ENCODE assay signal across 1 cellular context in genomic region chr3:156605686-156606605, GRCh38.
TF ChIP-seq lines count a peak whose summit lies in the region.

No MANE protein-coding gene starts in this region.

TF ChIP-seq in K562, 482 proteins besides CTCF, POLR2A, EP300 and RAD21 (continued from another document and continues in another):
- TF ChIP-seq NCOA6 (IDR thresholded peaks at IDR 0.05) (no peak), ZFP36 (IDR thresholded peaks at IDR 0.05; ENCODE audit: low read depth, low read length, partially characterized antibody) (no peak), ZNF668 (CRISPR knock-in tag; IDR thresholded peaks at IDR 0.05) (no peak), U2AF1 (optimal IDR thresholded peaks at IDR 0.05; ENCODE audit: low read depth, low read length) (no peak), XRCC5 (IDR thresholded peaks at IDR 0.05; ENCODE audit: low read depth, low read length) (0 out of 2 replicates have a peak, but pooled peaks have one; percentile 52), SNIP1 (IDR thresholded peaks at IDR 0.05; ENCODE audit: low read depth) (no peak), EHMT2 (IDR thresholded peaks at IDR 0.05) (no peak), MYBL2 (IDR thresholded peaks at IDR 0.05; ENCODE audit: low read depth) (no peak), MYBL2 (CRISPR knock-in tag; IDR thresholded peaks at IDR 0.05; ENCODE audit: borderline replicate concordance) (no peak), RBM15 (IDR thresholded peaks at IDR 0.05; ENCODE audit: insufficient read depth, low read length) (no peak), PCBP1 (IDR thresholded peaks at IDR 0.05; ENCODE audit: low read depth, low read length, poor library complexity, severe bottlenecking) (no peak), BDP1 (IDR thresholded peaks at IDR 0.05; ENCODE audit: insufficient read depth, insufficient read length) (no peak), GATAD2B (IDR thresholded peaks at IDR 0.05; ENCODE audit: borderline replicate concordance) (no peak), ZNF232 (CRISPR knock-in tag; IDR thresholded peaks at IDR 0.05) (no peak), DNMT1 (IDR thresholded peaks at IDR 0.05) (no peak), IRF2 (CRISPR knock-in tag; IDR thresholded peaks at IDR 0.05) (no peak), MCM5 (IDR thresholded peaks at IDR 0.05; ENCODE audit: low read depth) (no peak), RAD51 (IDR thresholded peaks at IDR 0.05; ENCODE audit: borderline replicate concordance, low read depth) (peak; percentile 8; the same call in 1 of the 2 replicates), TEAD2 (tag; IDR thresholded peaks at IDR 0.05) (no peak), ZNF584 (CRISPR knock-in tag; IDR thresholded peaks at IDR 0.05; ENCODE audit: low read depth) (0 out of 2 replicates have a peak, but pooled peaks have one; percentile 23), ZNF121 (CRISPR knock-in tag; conservative IDR thresholded peaks at IDR 0.05) (no peak), SAP30 (IDR thresholded peaks at IDR 0.05; ENCODE audit: borderline replicate concordance, insufficient read depth, low read depth, low read length, poor library complexity, severe bottlenecking) (no peak), MAFG (tag; conservative IDR thresholded peaks at IDR 0.05) (peak; percentile 70), DIDO1 (tag; IDR thresholded peaks at IDR 0.05; ENCODE audit: low read depth) (no peak), ZNF780A (CRISPR knock-in tag; IDR thresholded peaks at IDR 0.05) (no peak), PHF21A (IDR thresholded peaks at IDR 0.05; ENCODE audit: borderline replicate concordance, low read depth) (no peak), SRF (CRISPR knock-in tag; IDR thresholded peaks at IDR 0.05) (peak in 1 of 2 experiments; percentile 57; a peak in 1 of 4 replicates), TAF15 (IDR thresholded peaks at IDR 0.05; ENCODE audit: low read depth, low read length) (no peak), TFAM (CRISPR knock-in tag; conservative IDR thresholded peaks at IDR 0.05) (no peak), MYNN (IDR thresholded peaks at IDR 0.05) (no peak), MYNN (CRISPR knock-in tag; IDR thresholded peaks at IDR 0.05) (no peak), CBFB (CRISPR knock-in tag; IDR thresholded peaks at IDR 0.05) (no peak), ZNF444 (CRISPR knock-in tag; IDR thresholded peaks at IDR 0.05) (no peak), ZNF699 (CRISPR knock-in tag; IDR thresholded peaks at IDR 0.05; ENCODE audit: insufficient replicate concordance) (no peak), STAG1 (CRISPR knock-in tag; IDR thresholded peaks at IDR 0.05; ENCODE audit: borderline replicate concordance) (no peak), ZBTB12 (CRISPR knock-in tag; IDR thresholded peaks at IDR 0.05) (no peak), XRCC4 (IDR thresholded peaks at IDR 0.05; ENCODE audit: extremely low read depth, insufficient read depth, insufficient read length) (no peak), TEAD1 (CRISPR knock-in tag; IDR thresholded peaks at IDR 0.05) (peak; percentile 15 to 66; a peak in 1 of 4 replicates), TRIM28 (IDR thresholded peaks at IDR 0.05) (no peak), ZNF695 (CRISPR knock-in tag; IDR thresholded peaks at IDR 0.05) (no peak), TCF7L2 (IDR thresholded peaks at IDR 0.05; ENCODE audit: low read depth, low read length) (peak; percentile 68; the same call in 1 of the 2 replicates), CREB5 (CRISPR knock-in tag; IDR thresholded peaks at IDR 0.05) (no peak), WHSC1 (IDR thresholded peaks at IDR 0.05; ENCODE audit: low read length) (no peak), SIRT6 (IDR thresholded peaks at IDR 0.05; ENCODE audit: low read depth, low read length) (no peak), NR4A1 (CRISPR knock-in tag; IDR thresholded peaks at IDR 0.05) (no peak), NR4A1 (tag; IDR thresholded peaks at IDR 0.05) (no peak), SRSF9 (IDR thresholded peaks at IDR 0.05; ENCODE audit: borderline replicate concordance, low read depth, low read length) (no peak), FOXJ3 (CRISPR knock-in tag; IDR thresholded peaks at IDR 0.05) (no peak), MTA3 (IDR thresholded peaks at IDR 0.05; ENCODE audit: borderline replicate concordance) (peak; percentile 46; the same call in 1 of the 2 replicates), MECOM (CRISPR knock-in tag; IDR thresholded peaks at IDR 0.05) (no peak), NR2C2 (CRISPR knock-in tag; IDR thresholded peaks at IDR 0.05) (no peak), NR2C2 (tag; IDR thresholded peaks at IDR 0.05) (no peak), BCOR (IDR thresholded peaks at IDR 0.05) (no peak)
- TF ChIP-seq, protein P1, sequence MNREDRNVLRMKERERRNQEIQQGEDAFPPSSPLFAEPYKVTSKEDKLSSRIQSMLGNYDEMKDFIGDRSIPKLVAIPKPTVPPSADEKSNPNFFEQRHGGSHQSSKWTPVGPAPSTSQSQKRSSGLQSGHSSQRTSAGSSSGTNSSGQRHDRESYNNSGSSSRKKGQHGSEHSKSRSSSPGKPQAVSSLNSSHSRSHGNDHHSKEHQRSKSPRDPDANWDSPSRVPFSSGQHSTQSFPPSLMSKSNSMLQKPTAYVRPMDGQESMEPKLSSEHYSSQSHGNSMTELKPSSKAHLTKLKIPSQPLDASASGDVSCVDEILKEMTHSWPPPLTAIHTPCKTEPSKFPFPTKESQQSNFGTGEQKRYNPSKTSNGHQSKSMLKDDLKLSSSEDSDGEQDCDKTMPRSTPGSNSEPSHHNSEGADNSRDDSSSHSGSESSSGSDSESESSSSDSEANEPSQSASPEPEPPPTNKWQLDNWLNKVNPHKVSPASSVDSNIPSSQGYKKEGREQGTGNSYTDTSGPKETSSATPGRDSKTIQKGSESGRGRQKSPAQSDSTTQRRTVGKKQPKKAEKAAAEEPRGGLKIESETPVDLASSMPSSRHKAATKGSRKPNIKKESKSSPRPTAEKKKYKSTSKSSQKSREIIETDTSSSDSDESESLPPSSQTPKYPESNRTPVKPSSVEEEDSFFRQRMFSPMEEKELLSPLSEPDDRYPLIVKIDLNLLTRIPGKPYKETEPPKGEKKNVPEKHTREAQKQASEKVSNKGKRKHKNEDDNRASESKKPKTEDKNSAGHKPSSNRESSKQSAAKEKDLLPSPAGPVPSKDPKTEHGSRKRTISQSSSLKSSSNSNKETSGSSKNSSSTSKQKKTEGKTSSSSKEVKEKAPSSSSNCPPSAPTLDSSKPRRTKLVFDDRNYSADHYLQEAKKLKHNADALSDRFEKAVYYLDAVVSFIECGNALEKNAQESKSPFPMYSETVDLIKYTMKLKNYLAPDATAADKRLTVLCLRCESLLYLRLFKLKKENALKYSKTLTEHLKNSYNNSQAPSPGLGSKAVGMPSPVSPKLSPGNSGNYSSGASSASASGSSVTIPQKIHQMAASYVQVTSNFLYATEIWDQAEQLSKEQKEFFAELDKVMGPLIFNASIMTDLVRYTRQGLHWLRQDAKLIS (CRISPR knock-in tag; IDR thresholded peaks at IDR 0.05): no peak
- TF ChIP-seq, protein P2, sequence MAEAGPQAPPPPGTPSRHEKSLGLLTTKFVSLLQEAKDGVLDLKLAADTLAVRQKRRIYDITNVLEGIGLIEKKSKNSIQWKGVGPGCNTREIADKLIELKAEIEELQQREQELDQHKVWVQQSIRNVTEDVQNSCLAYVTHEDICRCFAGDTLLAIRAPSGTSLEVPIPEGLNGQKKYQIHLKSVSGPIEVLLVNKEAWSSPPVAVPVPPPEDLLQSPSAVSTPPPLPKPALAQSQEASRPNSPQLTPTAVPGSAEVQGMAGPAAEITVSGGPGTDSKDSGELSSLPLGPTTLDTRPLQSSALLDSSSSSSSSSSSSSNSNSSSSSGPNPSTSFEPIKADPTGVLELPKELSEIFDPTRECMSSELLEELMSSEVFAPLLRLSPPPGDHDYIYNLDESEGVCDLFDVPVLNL (CRISPR knock-in tag; IDR thresholded peaks at IDR 0.05; ENCODE audit: low read depth): no peak
- TF ChIP-seq, protein P3, sequence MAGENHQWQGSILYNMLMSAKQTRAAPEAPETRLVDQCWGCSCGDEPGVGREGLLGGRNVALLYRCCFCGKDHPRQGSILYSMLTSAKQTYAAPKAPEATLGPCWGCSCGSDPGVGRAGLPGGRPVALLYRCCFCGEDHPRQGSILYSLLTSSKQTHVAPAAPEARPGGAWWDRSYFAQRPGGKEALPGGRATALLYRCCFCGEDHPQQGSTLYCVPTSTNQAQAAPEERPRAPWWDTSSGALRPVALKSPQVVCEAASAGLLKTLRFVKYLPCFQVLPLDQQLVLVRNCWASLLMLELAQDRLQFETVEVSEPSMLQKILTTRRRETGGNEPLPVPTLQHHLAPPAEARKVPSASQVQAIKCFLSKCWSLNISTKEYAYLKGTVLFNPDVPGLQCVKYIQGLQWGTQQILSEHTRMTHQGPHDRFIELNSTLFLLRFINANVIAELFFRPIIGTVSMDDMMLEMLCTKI (IDR thresholded peaks at IDR 0.05; ENCODE audit: partially characterized antibody): no peak
- TF ChIP-seq, protein P4, sequence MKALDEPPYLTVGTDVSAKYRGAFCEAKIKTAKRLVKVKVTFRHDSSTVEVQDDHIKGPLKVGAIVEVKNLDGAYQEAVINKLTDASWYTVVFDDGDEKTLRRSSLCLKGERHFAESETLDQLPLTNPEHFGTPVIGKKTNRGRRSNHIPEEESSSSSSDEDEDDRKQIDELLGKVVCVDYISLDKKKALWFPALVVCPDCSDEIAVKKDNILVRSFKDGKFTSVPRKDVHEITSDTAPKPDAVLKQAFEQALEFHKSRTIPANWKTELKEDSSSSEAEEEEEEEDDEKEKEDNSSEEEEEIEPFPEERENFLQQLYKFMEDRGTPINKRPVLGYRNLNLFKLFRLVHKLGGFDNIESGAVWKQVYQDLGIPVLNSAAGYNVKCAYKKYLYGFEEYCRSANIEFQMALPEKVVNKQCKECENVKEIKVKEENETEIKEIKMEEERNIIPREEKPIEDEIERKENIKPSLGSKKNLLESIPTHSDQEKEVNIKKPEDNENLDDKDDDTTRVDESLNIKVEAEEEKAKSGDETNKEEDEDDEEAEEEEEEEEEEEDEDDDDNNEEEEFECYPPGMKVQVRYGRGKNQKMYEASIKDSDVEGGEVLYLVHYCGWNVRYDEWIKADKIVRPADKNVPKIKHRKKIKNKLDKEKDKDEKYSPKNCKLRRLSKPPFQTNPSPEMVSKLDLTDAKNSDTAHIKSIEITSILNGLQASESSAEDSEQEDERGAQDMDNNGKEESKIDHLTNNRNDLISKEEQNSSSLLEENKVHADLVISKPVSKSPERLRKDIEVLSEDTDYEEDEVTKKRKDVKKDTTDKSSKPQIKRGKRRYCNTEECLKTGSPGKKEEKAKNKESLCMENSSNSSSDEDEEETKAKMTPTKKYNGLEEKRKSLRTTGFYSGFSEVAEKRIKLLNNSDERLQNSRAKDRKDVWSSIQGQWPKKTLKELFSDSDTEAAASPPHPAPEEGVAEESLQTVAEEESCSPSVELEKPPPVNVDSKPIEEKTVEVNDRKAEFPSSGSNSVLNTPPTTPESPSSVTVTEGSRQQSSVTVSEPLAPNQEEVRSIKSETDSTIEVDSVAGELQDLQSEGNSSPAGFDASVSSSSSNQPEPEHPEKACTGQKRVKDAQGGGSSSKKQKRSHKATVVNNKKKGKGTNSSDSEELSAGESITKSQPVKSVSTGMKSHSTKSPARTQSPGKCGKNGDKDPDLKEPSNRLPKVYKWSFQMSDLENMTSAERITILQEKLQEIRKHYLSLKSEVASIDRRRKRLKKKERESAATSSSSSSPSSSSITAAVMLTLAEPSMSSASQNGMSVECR (CRISPR knock-in tag; IDR thresholded peaks at IDR 0.05): no peak
- TF ChIP-seq, protein P5, sequence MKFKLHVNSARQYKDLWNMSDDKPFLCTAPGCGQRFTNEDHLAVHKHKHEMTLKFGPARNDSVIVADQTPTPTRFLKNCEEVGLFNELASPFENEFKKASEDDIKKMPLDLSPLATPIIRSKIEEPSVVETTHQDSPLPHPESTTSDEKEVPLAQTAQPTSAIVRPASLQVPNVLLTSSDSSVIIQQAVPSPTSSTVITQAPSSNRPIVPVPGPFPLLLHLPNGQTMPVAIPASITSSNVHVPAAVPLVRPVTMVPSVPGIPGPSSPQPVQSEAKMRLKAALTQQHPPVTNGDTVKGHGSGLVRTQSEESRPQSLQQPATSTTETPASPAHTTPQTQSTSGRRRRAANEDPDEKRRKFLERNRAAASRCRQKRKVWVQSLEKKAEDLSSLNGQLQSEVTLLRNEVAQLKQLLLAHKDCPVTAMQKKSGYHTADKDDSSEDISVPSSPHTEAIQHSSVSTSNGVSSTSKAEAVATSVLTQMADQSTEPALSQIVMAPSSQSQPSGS (CRISPR knock-in tag; IDR thresholded peaks at IDR 0.05): no peak
- TF ChIP-seq, protein P6, sequence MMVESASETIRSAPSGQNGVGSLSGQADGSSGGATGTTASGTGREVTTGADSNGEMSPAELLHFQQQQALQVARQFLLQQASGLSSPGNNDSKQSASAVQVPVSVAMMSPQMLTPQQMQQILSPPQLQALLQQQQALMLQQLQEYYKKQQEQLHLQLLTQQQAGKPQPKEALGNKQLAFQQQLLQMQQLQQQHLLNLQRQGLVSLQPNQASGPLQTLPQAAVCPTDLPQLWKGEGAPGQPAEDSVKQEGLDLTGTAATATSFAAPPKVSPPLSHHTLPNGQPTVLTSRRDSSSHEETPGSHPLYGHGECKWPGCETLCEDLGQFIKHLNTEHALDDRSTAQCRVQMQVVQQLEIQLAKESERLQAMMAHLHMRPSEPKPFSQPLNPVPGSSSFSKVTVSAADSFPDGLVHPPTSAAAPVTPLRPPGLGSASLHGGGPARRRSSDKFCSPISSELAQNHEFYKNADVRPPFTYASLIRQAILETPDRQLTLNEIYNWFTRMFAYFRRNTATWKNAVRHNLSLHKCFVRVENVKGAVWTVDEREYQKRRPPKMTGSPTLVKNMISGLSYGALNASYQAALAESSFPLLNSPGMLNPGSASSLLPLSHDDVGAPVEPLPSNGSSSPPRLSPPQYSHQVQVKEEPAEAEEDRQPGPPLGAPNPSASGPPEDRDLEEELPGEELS (CRISPR knock-in tag; IDR thresholded peaks at IDR 0.05; ENCODE audit: borderline replicate concordance): no peak
